In genomic region chr2:171531291-171531690, GRCh38 we compare ENCODE assay signal across 10 cellular contexts. TPM values are rescaled to one million over a fixed set of nuclear protein-coding genes. Genes with fewer than 3 reads are reported as not detected.
DNase-seq lines count a peak whose midpoint lies in the region; ATAC-seq, FAIRE-seq and TF ChIP-seq lines count a peak whose summit lies in the region.
"Had no signal": no experiment of that assay in that cellular context is flagged by ENCODE, and none has a peak within 500 bp of the region (broad histone marks: within the 10 kb centered on the region; RNA-seq: fewer than 3 reads in every experiment).

No MANE protein-coding gene starts in this region.

- no peaks in the 10 kb centered on the region for H3K9me3 ChIP-seq in left lung
- H3K9me3 ChIP-seq in aorta (ENCODE audit: control insufficient read depth, low read length), result no peaks in the 10 kb centered on the region

- H3K4me1 Mint-ChIP-seq in activated CD8-positive, alpha-beta T cell treated with anti-CD3 and anti-CD28 coated beads for 36 hours (ENCODE audit: low read depth), result no peaks in the 10 kb centered on the region

- no peak for FAIRE-seq in bronchial epithelial cell (lab: Jason Lieb, UNC)
- FAIRE-seq: TTC549 had no signal

- H3K4me3 ChIP-seq in bronchial epithelial cell (ENCODE audit: low read depth, low read length) (no peak overlapping the region), left lung (no peak overlapping the region), aorta (ENCODE audit: low read length in 2 of 2) (peak overlapping the region in 1 of 2 donors; percentile 18)

- peaks cover 9% of the 10 kb centered on the region for H3K27me3 Mint-ChIP-seq in activated CD8-positive, alpha-beta T cell treated with anti-CD3 and anti-CD28 coated beads for 36 hours

- no peaks in the 10 kb centered on the region for H3K36me3 Mint-ChIP-seq in activated CD8-positive, alpha-beta T cell treated with anti-CD3 and anti-CD28 coated beads for 36 hours (ENCODE audit: low read depth)

- CTCF ChIA-PET in activated CD8-positive, alpha-beta T cell treated with anti-CD3 and anti-CD28 coated beads for 36 hours (lab: Charles Lee), result interaction anchor here (1.2 to 2.6 kb wide), 5 partner anchors 11 to 61 kb away, joined by 3 to 10 read pairs (median 3); no protein-coding TSS in a partner anchor

- intact Hi-C loops in left lung (cut with DNase I) (no loop called here), aorta (cut with DNase I) (no loop called here)
- intact Hi-C loops in activated CD8-positive, alpha-beta T cell treated with anti-CD3 and anti-CD28 coated beads for 36 hours (cut with micrococcal nuclease), result no loop called here

- POLR2A ChIA-PET in activated CD8-positive, alpha-beta T cell treated with anti-CD3 and anti-CD28 coated beads for 36 hours (lab: Charles Lee), result no interaction called here

- H3K27ac Mint-ChIP-seq in activated CD8-positive, alpha-beta T cell treated with anti-CD3 and anti-CD28 coated beads for 36 hours, result no peak overlapping the region

- H3K4me1 ChIP-seq in left lung (peaks cover 7 to 16% of the 10 kb centered on the region in 2 donors), aorta (ENCODE audit: control insufficient read depth in 1 of 2, insufficient read depth in 2 of 2, low read length in 2 of 2) (peaks cover 0 to 6% of the 10 kb centered on the region in 2 donors)

- ATAC-seq in left lung, result peak; percentile 73
- peak; percentile 88 for ATAC-seq in aorta (ENCODE audit: low FRiP score)
- no peak for ATAC-seq in activated CD8-positive, alpha-beta T cell treated with anti-CD3 and anti-CD28 coated beads for 36 hours
- no peak for ATAC-seq in GM18870 (IDR thresholded peaks at IDR 0.05; ENCODE audit: unreplicated experiment)

- DNase-seq in NOMO-1 treated with DMSO at 0.1 percent for 48 hours (lab: John Stamatoyannopoulos, UW; ENCODE audit: unreplicated experiment) (peak; percentile 35), NOMO-1 (lab: John Stamatoyannopoulos, UW; ENCODE audit: unreplicated experiment in 2 of 2) (no peak), bronchial epithelial cell (ENCODE audit: low read depth) (peak; percentile 26), left lung (no peak), aorta (peak; percentile 69 to 78), islet precursor cell (no peak)
- DNase-seq in activated CD8-positive, alpha-beta T cell treated with anti-CD3 and anti-CD28 coated beads for 36 hours, result no peak

- no peaks in the 10 kb centered on the region for H3K27me3 ChIP-seq in bronchial epithelial cell (ENCODE audit: control insufficient read depth, insufficient read depth, low read length)
- no peaks in the 10 kb centered on the region for H3K27me3 ChIP-seq in left lung
- H3K27me3 ChIP-seq in aorta (ENCODE audit: control insufficient read depth in 1 of 2, insufficient read depth in 2 of 2, low read length in 1 of 2), result no peaks in the 10 kb centered on the region

- H3K27ac ChIP-seq in left lung, result peak overlapping the region in 1 of 2 donors; percentile 57
- H3K27ac ChIP-seq in aorta (ENCODE audit: low read depth in 1 of 2, low read length in 2 of 2), result peak overlapping the region in 1 of 2 donors; percentile 33
- H3K27ac ChIP-seq: 22Rv1 had no signal

- H3K9me3 Mint-ChIP-seq in activated CD8-positive, alpha-beta T cell treated with anti-CD3 and anti-CD28 coated beads for 36 hours, result peaks cover 4% of the 10 kb centered on the region

- H3K36me3 ChIP-seq in bronchial epithelial cell (ENCODE audit: control insufficient read depth, insufficient read depth, low read length) (no peaks in the 10 kb centered on the region), left lung (no peaks in the 10 kb centered on the region), aorta (ENCODE audit: control insufficient read depth in 1 of 2, insufficient read depth in 2 of 2, low read length in 1 of 2) (peaks cover 0 to 2% of the 10 kb centered on the region in 2 donors)

- 3 to 6% methylated on average over 7 of the region's 7 CpGs for WGBS in aorta, 2 donors

- no peak overlapping the region for H3K4me3 Mint-ChIP-seq in activated CD8-positive, alpha-beta T cell treated with anti-CD3 and anti-CD28 coated beads for 36 hours

- TF ChIP-seq CTCF in bronchial epithelial cell (IDR thresholded peaks at IDR 0.05; ENCODE audit: insufficient read depth, low read length, severe bottlenecking), result no peak
- TF ChIP-seq CTCF in left lung (IDR thresholded peaks at IDR 0.05), result no peak
- no peak for TF ChIP-seq CTCF in activated CD8-positive, alpha-beta T cell treated with anti-CD3 and anti-CD28 coated beads for 36 hours (IDR thresholded peaks at IDR 0.05)

RNA-seq across cellular contexts. Expression of gene CYBRD1, which starts 9.0 kb away (rescaled TPM):
- total RNA-seq in bronchial epithelial cell (8.1 and 14.5 TPM in 2 replicates), left lung (10 to 100 TPM; 87.5 to 96.8 TPM), aorta (100 to 1,000 TPM; 200 to 396 TPM)
- polyA plus RNA-seq in aorta, result 100 to 1,000 TPM; 124 to 193 TPM
- 1 to 10 TPM in 1 of 2 experiments, under 1 TPM in 1; 0.79 to 1.2 TPM for total RNA-seq in activated CD8-positive, alpha-beta T cell treated with anti-CD3 and anti-CD28 coated beads for 36 hours

Comparison
In these comparisons a context has a peak if more than half of its experiments do, and no peak if none do; other contexts are left out.
1. DNase-seq: peak in NOMO-1 treated with DMSO at 0.1 percent for 48 hours (single experiment), bronchial epithelial cell (single experiment) and aorta (2 of 2); none in NOMO-1 (0 of 2), left lung (0 of 2), activated CD8-positive, alpha-beta T cell treated with anti-CD3 and anti-CD28 coated beads for 36 hours (single experiment) and islet precursor cell (single experiment).
2. ATAC-seq: peak in left lung (single experiment) and aorta (single experiment); none in activated CD8-positive, alpha-beta T cell treated with anti-CD3 and anti-CD28 coated beads for 36 hours (single experiment) and GM18870 (single experiment).